In the genomic region with DNA sequence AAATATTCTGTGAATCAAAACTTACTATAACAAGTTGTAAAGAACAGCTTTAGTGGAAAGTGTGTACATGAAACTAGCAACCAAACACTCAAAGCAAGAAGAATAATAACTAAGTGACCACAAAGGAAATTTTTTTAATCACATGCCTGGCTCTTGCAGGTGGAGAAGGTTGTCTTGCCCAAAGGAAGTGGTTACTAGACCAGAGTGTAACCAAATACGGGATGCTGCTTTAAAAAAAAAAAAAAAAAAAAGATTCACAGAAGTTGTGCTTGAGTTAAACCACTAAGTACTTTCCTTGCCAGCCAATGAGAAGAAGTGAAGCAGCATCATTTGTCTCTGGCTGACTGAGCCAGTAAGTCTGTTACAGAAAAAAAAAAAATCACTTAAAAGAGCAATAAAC, we compare ENCODE assay signal across 7 cellular contexts. TPM values are rescaled to one million over a fixed set of nuclear protein-coding genes. Genes with fewer than 3 reads are reported as not detected.
DNase-seq lines count a peak whose midpoint lies in the region; ATAC-seq and TF ChIP-seq lines count a peak whose summit lies in the region.

No MANE protein-coding gene starts in this region.

- H3K9me3 ChIP-seq in mesenchymal stem cell (ENCODE audit: control insufficient read depth, low read length): peaks cover 4% of the 10 kb centered on the region
- no peaks in the 10 kb centered on the region for H3K9me3 ChIP-seq in osteoblast (ENCODE audit: low read depth, low read length)

- H3K27ac ChIP-seq in mesenchymal stem cell (ENCODE audit: low read length, poor library complexity, severe bottlenecking) (no peak overlapping the region), osteoblast (ENCODE audit: low read depth, low read length) (no peak overlapping the region)

- no peak overlapping the region for H3K4me2 ChIP-seq in mesenchymal stem cell (ENCODE audit: low read length, poor library complexity, severe bottlenecking)
- no peak overlapping the region for H3K4me2 ChIP-seq in osteoblast (ENCODE audit: insufficient read depth, low read length)

- no peak overlapping the region for H4K8ac ChIP-seq in mesenchymal stem cell (ENCODE audit: low read length)

- no peak overlapping the region for H2BK5ac ChIP-seq in mesenchymal stem cell (ENCODE audit: low read depth, low read length, poor library complexity, severe bottlenecking)

- no peak overlapping the region for H3K23ac ChIP-seq in mesenchymal stem cell (ENCODE audit: low read length in 2 of 2)

- peak; percentile 48 for DNase-seq in OCI-M1 (lab: John Stamatoyannopoulos, UW)
- DNase-seq in mesenchymal stem cell: peak; percentile 8
- no peak for DNase-seq in Kasumi-1 (lab: John Stamatoyannopoulos, UW)
- no peak for DNase-seq in NCI-H524 (lab: John Stamatoyannopoulos, UW)
- no peak for DNase-seq in osteoblast (ENCODE audit: insufficient read length, low spot score, missing footprints)

- H3K18ac ChIP-seq in mesenchymal stem cell (ENCODE audit: low read depth in 1 of 2, low read length in 2 of 2): no peak overlapping the region

- no peaks in the 10 kb centered on the region for H3K79me2 ChIP-seq in osteoblast (ENCODE audit: insufficient read depth, low read length)

- H2BK15ac ChIP-seq in mesenchymal stem cell (ENCODE audit: low read depth, poor library complexity, severe bottlenecking): no peak overlapping the region

- H2AFZ ChIP-seq in mesenchymal stem cell (ENCODE audit: low read depth, low read length) (no peak overlapping the region), osteoblast (ENCODE audit: low read length) (no peak overlapping the region)

- no peak for TF ChIP-seq CTCF in osteoblast (IDR thresholded peaks at IDR 0.05; ENCODE audit: extremely low read depth, low read depth, low read length)

- ATAC-seq in GM18909 (IDR thresholded peaks at IDR 0.05; ENCODE audit: poor library complexity, unreplicated experiment) (peak; percentile 82), HG02623 (IDR thresholded peaks at IDR 0.05; ENCODE audit: unreplicated experiment) (peak; percentile 72)

- H3K4me3 ChIP-seq in mesenchymal stem cell (ENCODE audit: insufficient read depth in 1 of 2, low read depth in 1 of 2, low read length in 2 of 2) (no peak overlapping the region), osteoblast (ENCODE audit: insufficient read depth, low read length) (no peak overlapping the region)

- H3K9ac ChIP-seq in mesenchymal stem cell (ENCODE audit: low read length): no peak overlapping the region

- H3K36me3 ChIP-seq in mesenchymal stem cell (ENCODE audit: control insufficient read depth in 1 of 2, insufficient read depth in 2 of 2, low read depth in 1 of 2, low read length in 2 of 2): no peaks in the 10 kb centered on the region
- H3K36me3 ChIP-seq in osteoblast (ENCODE audit: insufficient read depth, low read length): no peaks in the 10 kb centered on the region

- no peaks in the 10 kb centered on the region for H4K20me1 ChIP-seq in osteoblast (ENCODE audit: insufficient read depth, low read length)

- no peaks in the 10 kb centered on the region for H3K79me1 ChIP-seq in mesenchymal stem cell (replicated peaks; ENCODE audit: low read length, poor library complexity, severe bottlenecking)

- H2BK120ac ChIP-seq in mesenchymal stem cell (ENCODE audit: low read depth, low read length): no peak overlapping the region

- no peak overlapping the region for H3K14ac ChIP-seq in mesenchymal stem cell (ENCODE audit: low read length in 2 of 2)

- H3K4me1 ChIP-seq in mesenchymal stem cell (ENCODE audit: control insufficient read depth, insufficient read depth, low read depth, low read length) (no peaks in the 10 kb centered on the region), osteoblast (ENCODE audit: insufficient read depth, low read length) (no peaks in the 10 kb centered on the region)

- no peak overlapping the region for H2BK12ac ChIP-seq in mesenchymal stem cell (ENCODE audit: low read length in 2 of 2)

- H3K27me3 ChIP-seq in mesenchymal stem cell (ENCODE audit: control insufficient read depth in 1 of 2, insufficient read depth in 1 of 2, low read length in 2 of 2) (peaks cover 9 to 47% of the 10 kb centered on the region in 2 experiments), osteoblast (ENCODE audit: insufficient read depth, low read length) (peaks cover 3% of the 10 kb centered on the region)

- no peak overlapping the region for H4K91ac ChIP-seq in mesenchymal stem cell (ENCODE audit: low read length)

- no peak overlapping the region for H3K4ac ChIP-seq in mesenchymal stem cell (ENCODE audit: low read depth in 1 of 2, low read length in 2 of 2)

- H2AK5ac ChIP-seq in mesenchymal stem cell (ENCODE audit: low read length, severe bottlenecking): no peak overlapping the region

- 33% methylated on average over 1 of the region's 1 CpG for WGBS in mesenchymal stem cell

RNA-seq across cellular contexts. Expression of gene HLA-DQB1, which starts 19.1 kb away (rescaled TPM):
- polyA plus RNA-seq in mesenchymal stem cell (2013, experiment 1 of 2): not detected
- polyA plus RNA-seq in mesenchymal stem cell (2013, experiment 2 of 2): not detected
- under 0.01 and 6.5 TPM in 2 replicates for total RNA-seq in osteoblast

RNA-seq across cellular contexts. Expression of gene HLA-DQA1, which starts 48.4 kb away (rescaled TPM):
- polyA plus RNA-seq in mesenchymal stem cell (2013, experiment 1 of 2): not detected
- polyA plus RNA-seq in mesenchymal stem cell (2013, experiment 2 of 2): not detected
- 0.29 TPM in 1 of 2 replicates, not detected in the other for total RNA-seq in osteoblast

RNA-seq across cellular contexts. Expression of gene HLA-DQA2, which starts 55.6 kb away (rescaled TPM):
- polyA plus RNA-seq in mesenchymal stem cell (2013, experiment 1 of 2): not detected
- not detected for polyA plus RNA-seq in mesenchymal stem cell (2013, experiment 2 of 2)
- not detected in 2 replicates for total RNA-seq in osteoblast

Comparison
In these comparisons a context has a peak if more than half of its experiments do, and no peak if none do; other contexts are left out.
1. DNase-seq: peak in OCI-M1 (single experiment) and mesenchymal stem cell (single experiment); none in Kasumi-1 (0 of 2), NCI-H524 (0 of 2) and osteoblast (single experiment).